24 cellular contexts compared by ENCODE assay signal in genomic region chr16:58455750-58456149, GRCh38. TPM values are rescaled to one million over a fixed set of nuclear protein-coding genes. Genes with fewer than 3 reads are reported as not detected.
DNase-seq lines count a peak whose midpoint lies in the region; ATAC-seq and TF ChIP-seq lines count a peak whose summit lies in the region.
"Had no signal": no experiment of that assay in that cellular context is flagged by ENCODE, and none has a peak within 500 bp of the region (broad histone marks: within the 10 kb centered on the region; RNA-seq: fewer than 3 reads in every experiment).

No MANE protein-coding gene starts in this region.

- DNase-seq in right cardiac atrium (no peak), Right ventricle myocardium inferior (ENCODE audit: missing footprints) (no peak), fibroblast of pulmonary artery (ENCODE audit: low read depth) (peak; percentile 8), posterior vena cava (ENCODE audit: low spot score) (peak; percentile 45), COLO829 (ENCODE audit: low spot score) (no peak), foreskin keratinocyte (no peak)
- no peak for DNase-seq in stimulated activated naive CD4-positive, alpha-beta T cell (lab: John Stamatoyannopoulos, UW)
- DNase-seq in activated CD4-positive, alpha-beta T cell treated with anti-CD3 and anti-CD28 coated beads for 4 hours, result no peak
- DNase-seq: 8988T; CD4-positive, CD25-positive, alpha-beta regulatory T cell; DMS53; GM23248; H7; Kasumi-1; NCI-H1092 treated with DMSO at 0.1 percent for 48 hours; NCI-H1436; NCI-H1930; NCI-H446 treated with DMSO at 0.1 percent for 48 hours; NCI-H526; NCI-H82; RPMI8226; SHP77 had no signal

- H3K9me3 ChIP-seq in right cardiac atrium (ENCODE audit: control insufficient read depth, low read length), result no peaks in the 10 kb centered on the region
- H3K9me3 ChIP-seq: BLaER1 had no signal

- 49% methylated on average over 2 of the region's 2 CpGs for WGBS in right cardiac atrium

- H3K27me3 ChIP-seq in right cardiac atrium (ENCODE audit: control insufficient read depth, insufficient read depth), result no peaks in the 10 kb centered on the region
- peaks cover 9% of the 10 kb centered on the region for H3K27me3 ChIP-seq in foreskin keratinocyte

- no peak overlapping the region for H3K27ac ChIP-seq in right cardiac atrium (ENCODE audit: low read length)
- H3K27ac ChIP-seq in foreskin keratinocyte, result no peak overlapping the region
- H3K27ac ChIP-seq: BLaER1, GM23248 had no signal

- TF ChIP-seq CTCF in fibroblast of pulmonary artery (IDR thresholded peaks at IDR 0.05; ENCODE audit: low read length, missing control alignments) (no peak), foreskin keratinocyte (conservative IDR thresholded peaks at IDR 0.05) (no peak)

- ATAC-seq in right cardiac atrium (peak; percentile 42 to 77), Right ventricle myocardium inferior (no peak), foreskin keratinocyte (no peak)
- ATAC-seq: K562 had no signal

- no peak overlapping the region for H3K4me3 ChIP-seq in right cardiac atrium (ENCODE audit: low read length)
- H3K4me3 ChIP-seq in fibroblast of pulmonary artery (replicated peaks; ENCODE audit: low read depth, low read length), result no peak overlapping the region
- H3K4me3 ChIP-seq: BLaER1, GM23248, K562 had no signal

- intact Hi-C loops in right cardiac atrium (cut with DNase I) (no loop called here), Right ventricle myocardium inferior (cut with DNase I) (no loop called here), posterior vena cava (cut with DNase I) (no loop called here)

- H3K4me1 ChIP-seq in right cardiac atrium (ENCODE audit: control insufficient read depth, insufficient read depth, low read length), result peaks cover 8% of the 10 kb centered on the region
- peaks cover 14% of the 10 kb centered on the region for H3K4me1 ChIP-seq in foreskin keratinocyte

RNA-seq across cellular contexts. Expression of gene NDRG4, which starts 44.2 kb away (rescaled TPM):
- total RNA-seq in right cardiac atrium (100 to 1,000 TPM in 1 of 4 donors, 10 to 100 TPM in 3; 53.5 to 155 (median 97.3) TPM), Right ventricle myocardium inferior (337 TPM), posterior vena cava (1 to 10 TPM; 5.8 to 8.6 TPM), foreskin keratinocyte (3.7 and 5.6 TPM in 2 replicates)
- polyA plus RNA-seq in right cardiac atrium (164 TPM), foreskin keratinocyte (1.6 and 2.7 TPM in 2 replicates)

RNA-seq across cellular contexts. Expression of gene SETD6, which starts 59.6 kb away (rescaled TPM):
- total RNA-seq in right cardiac atrium (10 to 100 TPM in 2 of 4 donors, 1 to 10 TPM in 2; 9.7 to 12.4 (median 11.1) TPM), Right ventricle myocardium inferior (13.0 TPM), posterior vena cava (10 to 100 TPM in 1 of 2 donors, 1 to 10 TPM in 1; 9.9 to 13.5 TPM), foreskin keratinocyte (12.5 and 13.6 TPM in 2 replicates)
- polyA plus RNA-seq in right cardiac atrium (8.5 TPM), foreskin keratinocyte (8.2 and 10.4 TPM in 2 replicates)

Comparison
In these comparisons a context has a peak if more than half of its experiments do, and no peak if none do; other contexts are left out.
1. ATAC-seq: peak in right cardiac atrium (2 of 2); none in Right ventricle myocardium inferior (single experiment) and foreskin keratinocyte (single experiment).
2. DNase-seq: peak in fibroblast of pulmonary artery (single experiment) and posterior vena cava (single experiment); none in right cardiac atrium (0 of 3), Right ventricle myocardium inferior (single experiment), COLO829 (single experiment), stimulated activated naive CD4-positive, alpha-beta T cell (0 of 6), foreskin keratinocyte (0 of 2) and activated CD4-positive, alpha-beta T cell treated with anti-CD3 and anti-CD28 coated beads for 4 hours (0 of 2).